1 cellular context compared by ENCODE assay signal in the genomic region with DNA sequence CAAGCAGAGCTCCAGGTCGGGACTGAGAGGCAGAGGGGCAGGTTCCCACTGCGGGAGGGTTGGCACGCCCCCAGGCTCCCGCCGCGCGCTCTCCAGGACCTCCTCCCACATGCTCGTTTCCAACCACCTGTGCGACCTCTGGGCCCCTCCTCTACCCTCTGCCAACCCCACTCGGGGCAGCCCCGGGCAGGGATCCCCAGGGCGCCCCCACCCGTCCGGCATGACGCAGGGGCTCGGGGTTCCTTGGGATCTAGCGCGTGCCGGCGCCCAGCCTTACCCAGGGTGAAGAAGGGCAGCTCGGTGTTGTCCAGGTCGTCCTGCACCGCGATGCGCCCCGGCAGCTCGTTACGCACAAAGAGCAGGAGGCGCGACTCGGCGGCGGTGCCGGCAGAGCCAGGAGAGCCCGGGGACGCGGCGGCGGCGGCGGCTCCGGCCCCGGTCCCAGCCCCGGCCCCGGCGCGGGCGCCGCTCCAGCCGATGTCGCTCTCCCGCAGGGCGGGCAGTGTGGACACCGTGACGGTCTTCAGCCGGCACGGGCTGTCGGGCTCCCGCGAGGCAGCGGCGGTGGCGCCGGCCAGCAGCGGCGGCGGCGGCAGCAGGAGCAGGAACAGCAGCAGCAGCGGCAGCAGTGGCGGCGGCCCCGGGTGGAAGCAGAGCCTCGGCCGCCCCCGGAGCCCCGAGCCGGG.
TF ChIP-seq lines count a peak whose summit lies in the region.

No MANE protein-coding gene starts in this region.

TF ChIP-seq in H1, 55 proteins besides CTCF, POLR2A, EP300 and RAD21 (continued from another document):
- TF ChIP-seq HDAC6 (IDR thresholded peaks at IDR 0.05; ENCODE audit: low read depth, low read length): no peak
- TF ChIP-seq RFX5 (IDR thresholded peaks at IDR 0.05; ENCODE audit: borderline replicate concordance, low read depth, low read length): no peak
- no peak for TF ChIP-seq TEAD4 (IDR thresholded peaks at IDR 0.05; ENCODE audit: low read depth, low read length)
- TF ChIP-seq KDM4A (IDR thresholded peaks at IDR 0.05; ENCODE audit: low read depth, low read length, severe bottlenecking): peak; percentile 55
- TF ChIP-seq CEBPB (IDR thresholded peaks at IDR 0.05; ENCODE audit: low read depth, low read length): no peak
- no peak for TF ChIP-seq EGR1 (IDR thresholded peaks at IDR 0.05; ENCODE audit: borderline replicate concordance, low read depth, low read length)
- no peak for TF ChIP-seq SAP30 (IDR thresholded peaks at IDR 0.05; ENCODE audit: insufficient read depth, insufficient replicate concordance, low read length)
- TF ChIP-seq KDM5A (IDR thresholded peaks at IDR 0.05; ENCODE audit: low read length): no peak
- TF ChIP-seq CREB1 (IDR thresholded peaks at IDR 0.05): peak; percentile 34; the same call in 1 of the 2 replicates
- no peak for TF ChIP-seq CBX8 (IDR thresholded peaks at IDR 0.05; ENCODE audit: borderline replicate concordance, low read depth, low read length)
- peak; percentile 44; the same call in 1 of the 2 replicates for TF ChIP-seq E2F6 (IDR thresholded peaks at IDR 0.05)
- TF ChIP-seq JUND (IDR thresholded peaks at IDR 0.05; ENCODE audit: low read length): no peak
- TF ChIP-seq BACH1 (IDR thresholded peaks at IDR 0.05; ENCODE audit: low read length): no peak
- TF ChIP-seq SIN3A (conservative IDR thresholded peaks at IDR 0.05 in 1 of 2, IDR thresholded peaks at IDR 0.05 in 1 of 2; ENCODE audit: low read depth in 1 of 2, low read length in 2 of 2): 0 out of 4 replicates have a peak, but pooled peaks of 1 of the 2 experiments have one; percentile 46
- TF ChIP-seq HDAC2 (IDR thresholded peaks at IDR 0.05; ENCODE audit: borderline replicate concordance in 1 of 2, low read depth in 2 of 2, low read length in 2 of 2): no peak
- no peak for TF ChIP-seq SRF (IDR thresholded peaks at IDR 0.05; ENCODE audit: low read depth, low read length)
- peak; percentile 37 for TF ChIP-seq CTBP2 (IDR thresholded peaks at IDR 0.05; ENCODE audit: borderline replicate concordance, insufficient read depth, insufficient read length, low read length)
TF ChIP-seq in H1: peak in this region for 6.
